20 cellular contexts compared by ENCODE assay signal in genomic region chr14:45621731-45622130, GRCh38.
"Had no signal": no experiment of that assay in that cellular context is flagged by ENCODE, and none has a peak within 500 bp of the region (broad histone marks: within the 10 kb centered on the region; RNA-seq: fewer than 3 reads in every experiment).

No MANE protein-coding gene starts in this region.

- DNase-seq: colonic mucosa; cortex of kidney; dermis blood vessel endothelial cell; dorsolateral prefrontal cortex; effector CD4-positive, alpha-beta T cell; effector CD8-positive, alpha-beta T cell; effector memory CD4-positive, alpha-beta T cell; effector memory CD8-positive, alpha-beta T cell; endodermal cell; erythroblast; esophagus squamous epithelium; foreskin fibroblast; foreskin keratinocyte; foreskin melanocyte; gastrocnemius medialis; glutamatergic neuron; head of caudate nucleus; heart left ventricle; heart right ventricle had no signal

- H3K9me3 Mint-ChIP-seq: dendritic cell treated with granulocyte-macrophage colony-stimulating factor and Interleukin-4, amounts not matched to agents 40 ng/mL and 50 ng/mL, for 4 days; endodermal cell had no signal

- H3K27me3 Mint-ChIP-seq: dendritic cell treated with granulocyte-macrophage colony-stimulating factor and Interleukin-4, amounts not matched to agents 40 ng/mL and 50 ng/mL, for 4 days; effector memory CD8-positive, alpha-beta T cell had no signal

- H3K4me1 Mint-ChIP-seq: endodermal cell had no signal

- H3K4me3 Mint-ChIP-seq: dendritic cell treated with granulocyte-macrophage colony-stimulating factor and Interleukin-4, amounts not matched to agents 40 ng/mL and 50 ng/mL, for 4 days; effector memory CD8-positive, alpha-beta T cell; endodermal cell had no signal

- H3K27ac Mint-ChIP-seq: dendritic cell treated with granulocyte-macrophage colony-stimulating factor and Interleukin-4, amounts not matched to agents 40 ng/mL and 50 ng/mL, for 4 days; effector memory CD8-positive, alpha-beta T cell; endodermal cell had no signal
